In the genomic region with DNA sequence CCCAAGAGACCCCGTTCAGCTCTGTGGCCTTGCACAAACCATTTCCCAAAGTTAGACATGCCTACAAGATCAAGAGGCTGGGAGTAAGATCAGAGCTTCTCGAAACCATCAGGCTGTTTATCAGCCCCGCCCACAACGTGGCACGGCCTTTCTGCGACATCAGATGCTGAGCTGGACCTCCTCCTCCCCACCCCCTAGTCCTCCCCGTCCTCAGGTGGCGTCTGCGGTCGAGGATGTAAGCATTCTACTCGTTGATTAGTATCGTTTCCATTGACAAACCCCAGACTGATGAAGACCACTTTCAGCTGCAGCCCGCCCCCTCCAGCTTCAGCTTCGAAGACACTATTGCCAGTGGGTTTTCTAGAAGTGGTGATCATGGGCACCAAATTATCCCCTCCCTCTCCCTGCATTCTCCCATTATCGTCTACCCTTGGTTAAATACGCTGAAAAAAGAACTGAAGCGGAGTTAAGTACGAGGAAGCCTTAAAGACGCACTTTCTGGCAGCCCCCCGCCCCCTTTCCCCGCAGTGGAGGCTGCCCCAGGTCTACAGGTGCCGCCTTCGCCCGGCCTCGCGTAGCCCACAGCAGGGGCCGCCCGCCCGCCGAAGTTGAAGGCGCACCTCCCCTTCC, we compare ENCODE assay signal across 8 cellular contexts. TPM values are rescaled to one million over a fixed set of nuclear protein-coding genes. Genes with fewer than 3 reads are reported as not detected.
DNase-seq lines count a peak whose midpoint lies in the region; ATAC-seq and TF ChIP-seq lines count a peak whose summit lies in the region.

No MANE protein-coding gene starts in this region.

- H3K27ac ChIP-seq in cardiac muscle cell (peak overlapping the region; percentile 78), ovary (peak overlapping the region; percentile 60 to 89)

- no peak overlapping the region for H3K27ac Mint-ChIP-seq in activated T-cell treated with anti-CD3 and anti-CD28 coated beads, Interleukin-2, amount 50 U/mL, for 72 hours

- no peak for ATAC-seq in Right ventricle myocardium inferior
- peak; percentile 32 for ATAC-seq in activated T-cell treated with anti-CD3 and anti-CD28 coated beads, Interleukin-2, amount 50 U/mL, for 72 hours (replicated peaks in 1 of 2)

- no peak for TF ChIP-seq CTCF in cardiac muscle cell (IDR thresholded peaks at IDR 0.05; ENCODE audit: low read depth, low read length)
- TF ChIP-seq CTCF in ovary (IDR thresholded peaks at IDR 0.05) = no peak

- H3K9me3 ChIP-seq in cardiac muscle cell (ENCODE audit: low read depth) = no peaks in the 10 kb centered on the region
- H3K9me3 ChIP-seq in ovary = no peaks in the 10 kb centered on the region

- H3K27me3 Mint-ChIP-seq in activated T-cell treated with anti-CD3 and anti-CD28 coated beads, Interleukin-2, amount 50 U/mL, for 72 hours (ENCODE audit: low read depth) = peaks cover 70% of the 10 kb centered on the region

- WGBS in ovary, 3 donors = 8 to 11% (median 9%) methylated on average over 25 to 31 of the region's 31 CpGs

- H3K36me3 Mint-ChIP-seq in activated T-cell treated with anti-CD3 and anti-CD28 coated beads, Interleukin-2, amount 50 U/mL, for 72 hours (ENCODE audit: insufficient read depth in 2 of 2) = no peaks in the 10 kb centered on the region

- no peak for TF ChIP-seq EP300 in ovary (IDR thresholded peaks at IDR 0.05)

- H3K4me1 ChIP-seq in cardiac muscle cell (ENCODE audit: low read depth) (peaks cover 4% of the 10 kb centered on the region), ovary (ENCODE audit: insufficient read depth) (no peaks in the 10 kb centered on the region)

- TF ChIP-seq POLR2A in ovary (IDR thresholded peaks at IDR 0.05) = no peak

- DNase-seq in cardiac muscle cell (ENCODE audit: low read depth in 1 of 2, low spot score in 1 of 2) (peak; percentile 29 to 64), Right ventricle myocardium inferior (ENCODE audit: missing footprints) (no peak), HuH-7 (ENCODE audit: low spot score) (peak; percentile 60), globus pallidus (ENCODE audit: low spot score) (peak; percentile 14), ovary (peak; percentile 15 to 43 (median 30)), NOMO-1 (lab: John Stamatoyannopoulos, UW; ENCODE audit: unreplicated experiment in 2 of 2) (no peak), putamen (ENCODE audit: low spot score) (no peak)
- peak in 1 of 2 donors; percentile 4 for DNase-seq in activated T-cell treated with anti-CD3 and anti-CD28 coated beads, Interleukin-2, amount 50 U/mL, for 72 hours

- H3K36me3 ChIP-seq in cardiac muscle cell (no peaks in the 10 kb centered on the region), ovary (no peaks in the 10 kb centered on the region)

- H3K4me1 Mint-ChIP-seq in activated T-cell treated with anti-CD3 and anti-CD28 coated beads, Interleukin-2, amount 50 U/mL, for 72 hours (ENCODE audit: low read depth) = peaks cover 12% of the 10 kb centered on the region

- intact Hi-C loops in Right ventricle myocardium inferior (cut with DNase I) = loop anchor here (5.0 kb wide), 1 partner anchor 258 kb away; a partner anchor contains a TSS
- intact Hi-C loops in ovary (cut with DNase I) = loop anchor here in 2 of 4 donors (5.0 to 10.0 kb wide), 3 partner anchors 52 to 309 kb away; a partner anchor contains a TSS

- peak overlapping the region; percentile 94 for H3K4me3 ChIP-seq in cardiac muscle cell
- H3K4me3 ChIP-seq in ovary = peak overlapping the region; percentile 93

- H3K4me3 Mint-ChIP-seq in activated T-cell treated with anti-CD3 and anti-CD28 coated beads, Interleukin-2, amount 50 U/mL, for 72 hours = peak overlapping the region; percentile 77 to 79

- H3K9me3 Mint-ChIP-seq in activated T-cell treated with anti-CD3 and anti-CD28 coated beads, Interleukin-2, amount 50 U/mL, for 72 hours = no peaks in the 10 kb centered on the region

- H3K27me3 ChIP-seq in cardiac muscle cell = peaks cover 4% of the 10 kb centered on the region
- H3K27me3 ChIP-seq in ovary = no peaks in the 10 kb centered on the region

RNA-seq across cellular contexts. Expression of a gene that starts 1.1 kb away (rescaled TPM):
- total RNA-seq in cardiac muscle cell (110 and 118 TPM in 2 replicates), Right ventricle myocardium inferior (46.0 TPM), ovary (10 to 100 TPM in 6 of 7 donors, 1 to 10 TPM in 1; 9.3 to 22.9 (median 20.2) TPM)
- polyA plus RNA-seq in cardiac muscle cell (276 and 293 TPM in 2 replicates), ovary (10 to 100 TPM; 21.3 to 35.9 TPM)
- not detected for total RNA-seq in activated T-cell treated with anti-CD3 and anti-CD28 coated beads, Interleukin-2, amount 50 U/mL, for 72 hours

RNA-seq across cellular contexts. Expression of a gene that starts 53.6 kb away (rescaled TPM):
- 1.1 and 2.4 TPM in 2 replicates for total RNA-seq in cardiac muscle cell
- 1.0 TPM in 2 replicates for polyA plus RNA-seq in cardiac muscle cell
- total RNA-seq in Right ventricle myocardium inferior = 0.81 TPM
- 1 to 10 TPM in 1 of 2 donors, not detected in 1; 1.1 TPM for total RNA-seq in activated T-cell treated with anti-CD3 and anti-CD28 coated beads, Interleukin-2, amount 50 U/mL, for 72 hours
- 10 to 100 TPM in 2 of 7 donors, 1 to 10 TPM in 5; 1.1 to 15.9 (median 4.2) TPM for total RNA-seq in ovary
- 1 to 10 TPM; 4.1 to 6.7 TPM for polyA plus RNA-seq in ovary

Comparison
In these comparisons a context has a peak if more than half of its experiments do, and no peak if none do; other contexts are left out.
1. DNase-seq: peak in cardiac muscle cell (2 of 2), HuH-7 (single experiment), globus pallidus (single experiment) and ovary (5 of 5); none in Right ventricle myocardium inferior (single experiment), NOMO-1 (0 of 2) and putamen (single experiment).
2. RNA of a gene that starts 1.1 kb away (total RNA-seq): 110 to 118 TPM in cardiac muscle cell, 46.0 TPM in Right ventricle myocardium inferior (single experiment) and 9.3 to 22.9 TPM in ovary; not detected in activated T-cell treated with anti-CD3 and anti-CD28 coated beads, Interleukin-2, amount 50 U/mL, for 72 hours; every median in the first group is over 10 times any median in the second.